8 cellular contexts compared by ENCODE assay signal in genomic region chr15:51731549-51732267, GRCh38. TPM values are rescaled to one million over a fixed set of nuclear protein-coding genes. Genes with fewer than 3 reads are reported as not detected.
DNase-seq lines count a peak whose midpoint lies in the region; ATAC-seq, FAIRE-seq and TF ChIP-seq lines count a peak whose summit lies in the region.

No MANE protein-coding gene starts in this region.

- H3K27ac ChIP-seq in CD4-positive, alpha-beta memory T cell (ENCODE audit: low read depth, low read length): peak overlapping the region; percentile 78
- peak overlapping the region; percentile 20 to 89 (median 60) for H3K27ac ChIP-seq in pancreas

- no peaks in the 10 kb centered on the region for H3K9me3 ChIP-seq in CD4-positive, alpha-beta memory T cell (ENCODE audit: control insufficient read depth in 1 of 2, low read length in 2 of 2)
- no peaks in the 10 kb centered on the region for H3K9me3 ChIP-seq in pancreas

- CTCF ChIA-PET in CD4-positive, alpha-beta memory T cell (lab: Charles Lee; ENCODE audit: partially characterized antibody): interaction anchor here (0.9 to 4.3 kb wide), 5 partner anchors 9 to 81 kb away, joined by 3 to 25 read pairs (median 6); no protein-coding TSS in a partner anchor

- intact Hi-C loops in CD4-positive, alpha-beta memory T cell (cut with micrococcal nuclease): loop anchor here (10.0 kb wide), 2 partner anchors 93 to 793 kb away; partner anchors contain the start of genes MYO5A and TMOD3
- intact Hi-C loops in pancreas (cut with DNase I): loop anchor here in 1 of 3 donors (10.0 kb wide), 1 partner anchor 177 kb away; no protein-coding TSS in a partner anchor

- peaks cover 87% of the 10 kb centered on the region for H3K4me1 ChIP-seq in CD4-positive, alpha-beta memory T cell (ENCODE audit: insufficient read depth, low read length)
- H3K4me1 ChIP-seq in pancreas: peaks cover 5 to 12% (median 8%) of the 10 kb centered on the region in 3 donors

- H3K27ac Mint-ChIP-seq in CD4-positive, alpha-beta memory T cell: peak overlapping the region; percentile 95 to 98 (median 97)

- FAIRE-seq in pancreas (lab: Jason Lieb, UNC): no peak

- ATAC-seq in GM19351 (IDR thresholded peaks at IDR 0.05; ENCODE audit: unreplicated experiment): peak; percentile 62
- ATAC-seq in HG03378 (IDR thresholded peaks at IDR 0.05; ENCODE audit: unreplicated experiment): peak; percentile 69
- peak; percentile 71 to 80 (median 77) for ATAC-seq in pancreas

- no peaks in the 10 kb centered on the region for H3K27me3 Mint-ChIP-seq in CD4-positive, alpha-beta memory T cell

- H3K4me3 ChIP-seq in CD4-positive, alpha-beta memory T cell (ENCODE audit: low read length in 2 of 2): peak overlapping the region; percentile 15 to 57
- H3K4me3 ChIP-seq in epithelial cell of proximal tubule (ENCODE audit: low read depth, low read length): peak overlapping the region; percentile 42
- peak overlapping the region in 2 of 4 donors; percentile 18 to 27 for H3K4me3 ChIP-seq in pancreas

- POLR2A ChIA-PET in CD4-positive, alpha-beta memory T cell (lab: Charles Lee; ENCODE audit: partially characterized antibody): interaction anchor here (1.0 to 2.0 kb wide), 4 partner anchors 20 to 448 kb away, joined by 5 to 8 read pairs (median 6); partner anchors contain the start of genes TMOD2 and TMOD3

- H3K4me3 Mint-ChIP-seq in CD4-positive, alpha-beta memory T cell: peak overlapping the region; percentile 85 to 95 (median 88)

- peaks cover 0 to 31% of the 10 kb centered on the region in 2 donors for H3K36me3 Mint-ChIP-seq in CD4-positive, alpha-beta memory T cell

- no peaks in the 10 kb centered on the region for H3K27me3 ChIP-seq in CD4-positive, alpha-beta memory T cell (ENCODE audit: insufficient read depth, low read length)
- H3K27me3 ChIP-seq in pancreas: no peaks in the 10 kb centered on the region

- H3K9me3 Mint-ChIP-seq in CD4-positive, alpha-beta memory T cell: no peaks in the 10 kb centered on the region

- no peaks in the 10 kb centered on the region for H3K36me3 ChIP-seq in CD4-positive, alpha-beta memory T cell (ENCODE audit: insufficient read depth, low read length)
- H3K36me3 ChIP-seq in pancreas: no peaks in the 10 kb centered on the region

- peaks cover 60 to 96% (median 79%) of the 10 kb centered on the region in 4 donors for H3K4me1 Mint-ChIP-seq in CD4-positive, alpha-beta memory T cell

- 22 to 29% methylated on average over 5 of the region's 5 CpGs for WGBS in pancreas, 2 donors

- TF ChIP-seq CTCF in epithelial cell of proximal tubule (conservative IDR thresholded peaks at IDR 0.05; ENCODE audit: low read depth, low read length) (no peak), pancreas (IDR thresholded peaks at IDR 0.05) (no peak)

- DNase-seq in CD4-positive, alpha-beta memory T cell: peak; percentile 51 to 74 (median 61)
- DNase-seq in T-helper 9 cell (peak; percentile 8), epithelial cell of proximal tubule (ENCODE audit: low read depth) (no peak), pancreas (peak in 1 of 6 donors; percentile 45), HK-2 (ENCODE audit: unreplicated experiment) (no peak)
- no peak for DNase-seq in effector CD8-positive, alpha-beta T cell (lab: John Stamatoyannopoulos, UW)

RNA-seq across cellular contexts. Expression of gene LYSMD2, which starts 5.7 kb away (rescaled TPM):
- total RNA-seq in CD4-positive, alpha-beta memory T cell: 10 to 100 TPM; 33.0 to 35.2 TPM
- polyA plus RNA-seq in CD4-positive, alpha-beta memory T cell: 10 to 100 TPM; 63.0 to 70.8 TPM
- total RNA-seq in epithelial cell of proximal tubule (1.7 and 8.0 TPM in 2 replicates), pancreas (1 to 10 TPM; 5.0 to 9.5 (median 6.3) TPM)
- 10 to 100 TPM; 10.0 to 29.7 TPM for polyA plus RNA-seq in pancreas

RNA-seq across cellular contexts. Expression of gene TMOD2, which starts 19.7 kb away (rescaled TPM):
- total RNA-seq in CD4-positive, alpha-beta memory T cell: 10 to 100 TPM; 20.0 to 20.3 TPM
- polyA plus RNA-seq in CD4-positive, alpha-beta memory T cell: 1 to 10 TPM; 1.4 to 2.8 TPM
- total RNA-seq in epithelial cell of proximal tubule (1.5 and 1.6 TPM in 2 replicates), pancreas (1 to 10 TPM; 1.9 to 6.8 (median 3.6) TPM)
- 1 to 10 TPM; 1.1 to 3.7 TPM for polyA plus RNA-seq in pancreas

RNA-seq across cellular contexts. Expression of gene SCG3, which starts 50.4 kb away (rescaled TPM):
- not detected for total RNA-seq in CD4-positive, alpha-beta memory T cell
- not detected for polyA plus RNA-seq in CD4-positive, alpha-beta memory T cell
- total RNA-seq in epithelial cell of proximal tubule: not detected in 2 replicates
- 10 to 100 TPM in 2 of 6 donors, 1 to 10 TPM in 4; 2.4 to 18.4 (median 6.7) TPM for total RNA-seq in pancreas
- polyA plus RNA-seq in pancreas: 10 to 100 TPM; 16.2 to 67.5 TPM

Comparison
In these comparisons a context has a peak if more than half of its experiments do, and no peak if none do; other contexts are left out.
1. DNase-seq: peak in CD4-positive, alpha-beta memory T cell (5 of 5) and T-helper 9 cell (single experiment); none in epithelial cell of proximal tubule (single experiment), HK-2 (single experiment) and effector CD8-positive, alpha-beta T cell (single experiment).
2. Peak in every context shown above with its lines, with median percentiles within 50 percentile points of each other: ATAC-seq.